25 cellular contexts compared by ENCODE assay signal in the genomic region with DNA sequence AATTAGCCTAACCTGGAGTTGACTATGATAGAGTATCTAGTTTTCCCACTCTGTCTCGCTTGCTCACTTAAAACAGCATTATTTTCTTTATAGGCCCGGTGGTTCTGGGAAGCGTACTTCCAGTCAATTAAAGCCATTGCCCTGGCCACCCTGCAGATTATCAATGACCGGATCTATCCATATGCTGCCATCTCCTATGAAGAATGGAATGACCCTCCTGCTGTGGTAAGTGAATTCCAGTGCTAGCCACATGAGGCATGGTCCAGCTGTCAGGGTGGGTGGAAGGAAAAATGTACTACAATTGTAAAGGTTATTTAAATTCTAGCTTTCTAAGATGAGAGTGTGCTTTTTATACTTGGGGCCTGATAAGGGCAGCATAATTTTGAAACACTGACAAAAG.
DNase-seq lines count a peak whose midpoint lies in the region; ATAC-seq and TF ChIP-seq lines count a peak whose summit lies in the region.
"Had no signal": no experiment of that assay in that cellular context is flagged by ENCODE, and none has a peak within 500 bp of the region (broad histone marks: within the 10 kb centered on the region; RNA-seq: fewer than 3 reads in every experiment).

No MANE protein-coding gene starts in this region.

- H2BK20ac ChIP-seq in IMR-90 (ENCODE audit: low read depth, low read length), result no peak overlapping the region

- no peak overlapping the region for H3K56ac ChIP-seq in IMR-90 (ENCODE audit: extremely low read depth, insufficient read depth, low read length)

- no peak overlapping the region for H4K91ac ChIP-seq in IMR-90 (ENCODE audit: insufficient read depth, low read depth, low read length)

- no peaks in the 10 kb centered on the region; a peak in 1 of 4 replicates for H3K79me1 ChIP-seq in IMR-90 (ENCODE audit: low read depth in 1 of 2, low read length in 2 of 2)

- TF ChIP-seq RAD21 in IMR-90 (IDR thresholded peaks at IDR 0.05; ENCODE audit: low read length), result no peak

- in situ Hi-C loops in IMR-90 (cut with MboI; ENCODE audit: low sequenced_read_pairs), result no loop called here

- no peak for DNase-seq in IMR-90
- peak; percentile 43 for DNase-seq in adipocyte (ENCODE audit: low read depth)
- DNase-seq in iPS-NIHi11 (ENCODE audit: low spot score), result peak; percentile 26
- DNase-seq in SHP77 (lab: John Stamatoyannopoulos, UW), result no peak
- no peak for DNase-seq in activated gamma-delta T cell (lab: John Stamatoyannopoulos, UW)
- DNase-seq: activated CD4-positive, alpha-beta memory T cell treated with anti-CD3 and anti-CD28 coated beads, Interleukin-2, amount 10 ng/mL, durations not matched to agents 7 days and 5 days; activated CD4-positive, alpha-beta T cell treated with anti-CD3 and anti-CD28 coated beads for 1 hour; aorta; DND-41; islet precursor cell; left ventricle myocardium superior; natural killer cell; NCI-H1105; NCI-H2029; NCI-H226; NCI-H748 treated with DMSO at 0.1 percent for 48 hours; posterior cingulate gyrus; stimulated activated naive B cell treated with anti-CD40 and anti-IgM and Interleukin-4, amounts not matched to agents 10 μg/mL and 1 μg/mL and 100 μg/mL, for 72 hours; T-helper 17 cell; upper lobe of right lung had no signal

- H2AK5ac ChIP-seq in IMR-90 (ENCODE audit: low read depth, low read length), result no peak overlapping the region

- no peaks in the 10 kb centered on the region for H3K27me3 ChIP-seq in IMR-90 (ENCODE audit: control insufficient read depth, insufficient read depth, low read length)
- no peaks in the 10 kb centered on the region for H3K27me3 ChIP-seq in adipocyte (replicated peaks; ENCODE audit: control insufficient read depth, insufficient read depth, low read length)
- H3K27me3 ChIP-seq: upper lobe of right lung had no signal

- no peak overlapping the region for H2BK5ac ChIP-seq in IMR-90 (ENCODE audit: low read depth, low read length, poor library complexity, severe bottlenecking)

- H3K4ac ChIP-seq in IMR-90 (ENCODE audit: low read depth, low read length), result no peak overlapping the region

- 60% methylated on average over 1 of the region's 4 CpGs; no CpG with 5 or more reads in 1 of the 2 experiments for WGBS in IMR-90 (ENCODE audit: extremely low coverage in 2 of 2, insufficient read length in 1 of 2), 2 experiments

- H2BK120ac ChIP-seq in IMR-90 (ENCODE audit: low read depth, low read length), result no peak overlapping the region

- no peak overlapping the region for H3K27ac ChIP-seq in IMR-90 (ENCODE audit: insufficient read depth, low read length)
- H3K27ac ChIP-seq: C4-2B, upper lobe of right lung had no signal

- H3K14ac ChIP-seq in IMR-90 (replicated peaks; ENCODE audit: low read depth, low read length), result no peak overlapping the region

- dilution Hi-C loops in IMR-90 (cut with HindIII; ENCODE audit: low sequenced_read_pairs, unreplicated experiment), result no loop called here

- no peaks in the 10 kb centered on the region for H3K4me1 ChIP-seq in IMR-90 (ENCODE audit: control insufficient read depth, insufficient read depth, low read length)
- H3K4me1 ChIP-seq in adipocyte (ENCODE audit: control insufficient read depth, insufficient read depth, low read length), result peaks cover 10% of the 10 kb centered on the region
- H3K4me1 ChIP-seq: upper lobe of right lung had no signal

- ATAC-seq in IMR-90 (ENCODE audit: low read depth) (peak; percentile 37), HG03175 (IDR thresholded peaks at IDR 0.05; ENCODE audit: unreplicated experiment) (no peak), GM21786 (IDR thresholded peaks at IDR 0.05; ENCODE audit: unreplicated experiment) (no peak)
- ATAC-seq: activated naive CD4-positive, alpha-beta T cell treated with anti-CD3 and anti-CD28 coated beads, Interleukin-2, amount 50 U/mL, for 72 hours; left ventricle myocardium superior; natural killer cell; sciatic nerve; stimulated activated naive B cell treated with anti-CD40 and anti-IgM and Interleukin-4, amounts not matched to agents 10 μg/mL and 1 μg/mL and 100 μg/mL, for 72 hours; T-helper 17 cell; upper lobe of right lung had no signal

- H3K9me1 ChIP-seq in IMR-90 (ENCODE audit: insufficient read depth, low read length), result peaks cover 3% of the 10 kb centered on the region; the same call in 1 of the 2 replicates

- no peak overlapping the region for H3K4me2 ChIP-seq in IMR-90 (ENCODE audit: low read depth, low read length)

- no peak overlapping the region for H4K8ac ChIP-seq in IMR-90 (ENCODE audit: low read depth in 2 of 2, low read length in 2 of 2)

- H4K20me1 ChIP-seq in IMR-90 (ENCODE audit: insufficient read depth, low read length), result no peaks in the 10 kb centered on the region

- H3K23ac ChIP-seq in IMR-90 (ENCODE audit: low read depth, low read length), result no peak overlapping the region

- H2AK9ac ChIP-seq in IMR-90 (replicated peaks; ENCODE audit: low read depth, low read length, poor library complexity), result no peak overlapping the region

- no TSS peak for BruUV-seq in IMR-90 (replicated peaks; lab: Mats Ljungman, UMichigan)

- H3K36me3 ChIP-seq in IMR-90 (ENCODE audit: control insufficient read depth, insufficient read depth, low read length) (no peaks in the 10 kb centered on the region), adipocyte (ENCODE audit: control insufficient read depth, insufficient read depth, low read length, severe bottlenecking) (peaks cover 7% of the 10 kb centered on the region)

- CTCF ChIA-PET in IMR-90 (lab: Yijun Ruan, JAX), result interaction anchor here (1.0 kb wide), 1 partner anchor 311 kb away, joined by 5 read pairs; no protein-coding TSS in a partner anchor

- no peak overlapping the region for H2BK15ac ChIP-seq in IMR-90 (ENCODE audit: low read depth, low read length)

- H3K9ac ChIP-seq in IMR-90 (ENCODE audit: low read depth, low read length), result no peak overlapping the region
- H3K9ac ChIP-seq in adipocyte (ENCODE audit: low read length), result no peak overlapping the region

- H4K5ac ChIP-seq in IMR-90 (ENCODE audit: low read depth, low read length), result no peak overlapping the region

- POLR2A ChIA-PET in IMR-90 (lab: Charles Lee; ENCODE audit: unreplicated experiment), result no interaction called here

- TF ChIP-seq CTCF in IMR-90 (conservative IDR thresholded peaks at IDR 0.05; ENCODE audit: low read depth, low read length), result no peak

- no peaks in the 10 kb centered on the region for H3K9me3 ChIP-seq in IMR-90 (ENCODE audit: control insufficient read depth, insufficient read depth, low read length)
- H3K9me3 ChIP-seq in adipocyte (ENCODE audit: control insufficient read depth, low read length), result no peaks in the 10 kb centered on the region
- H3K9me3 ChIP-seq: upper lobe of right lung had no signal

- H3K4me3 ChIP-seq in IMR-90 (ENCODE audit: insufficient read depth, low read depth, low read length) (no peak overlapping the region), adipocyte (ENCODE audit: low read length) (no peak overlapping the region)
- H3K4me3 ChIP-seq: upper lobe of right lung had no signal

- TF ChIP-seq POLR2A in IMR-90 (IDR thresholded peaks at IDR 0.05; ENCODE audit: low read depth, low read length), result no peak

- intact Hi-C loops in IMR-90 (cut with micrococcal nuclease), result no loop called here

- H3K18ac ChIP-seq in IMR-90 (ENCODE audit: low read depth, low read length), result no peak overlapping the region

- H2AFZ ChIP-seq in IMR-90 (replicated peaks; ENCODE audit: low read length, poor library complexity), result no peak overlapping the region

TF ChIP-seq in IMR-90, 13 proteins besides CTCF, POLR2A, EP300 and RAD21:
- no peak for TF ChIP-seq MXI1 (IDR thresholded peaks at IDR 0.05; ENCODE audit: borderline replicate concordance, low read depth, low read length)
- TF ChIP-seq RCOR1 (IDR thresholded peaks at IDR 0.05; ENCODE audit: insufficient replicate concordance, low read length), result no peak
- TF ChIP-seq FOS (IDR thresholded peaks at IDR 0.05; ENCODE audit: low read depth, low read length), result no peak
- no peak for TF ChIP-seq MAFK (IDR thresholded peaks at IDR 0.05; ENCODE audit: low read depth, low read length)
- TF ChIP-seq, protein P1, sequence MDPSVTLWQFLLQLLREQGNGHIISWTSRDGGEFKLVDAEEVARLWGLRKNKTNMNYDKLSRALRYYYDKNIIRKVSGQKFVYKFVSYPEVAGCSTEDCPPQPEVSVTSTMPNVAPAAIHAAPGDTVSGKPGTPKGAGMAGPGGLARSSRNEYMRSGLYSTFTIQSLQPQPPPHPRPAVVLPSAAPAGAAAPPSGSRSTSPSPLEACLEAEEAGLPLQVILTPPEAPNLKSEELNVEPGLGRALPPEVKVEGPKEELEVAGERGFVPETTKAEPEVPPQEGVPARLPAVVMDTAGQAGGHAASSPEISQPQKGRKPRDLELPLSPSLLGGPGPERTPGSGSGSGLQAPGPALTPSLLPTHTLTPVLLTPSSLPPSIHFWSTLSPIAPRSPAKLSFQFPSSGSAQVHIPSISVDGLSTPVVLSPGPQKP (IDR thresholded peaks at IDR 0.05; ENCODE audit: borderline replicate concordance, low read depth, low read length), result no peak
- no peak for TF ChIP-seq CHD1 (IDR thresholded peaks at IDR 0.05; ENCODE audit: low read depth, low read length)
- no peak for TF ChIP-seq CEBPB (IDR thresholded peaks at IDR 0.05; ENCODE audit: low read depth, low read length)
- TF ChIP-seq SMC3 (IDR thresholded peaks at IDR 0.05; ENCODE audit: low read depth, low read length), result no peak
- TF ChIP-seq MAZ (IDR thresholded peaks at IDR 0.05; ENCODE audit: borderline replicate concordance, low read depth, low read length), result no peak
- no peak for TF ChIP-seq NFE2L2 (IDR thresholded peaks at IDR 0.05; ENCODE audit: low read depth, low read length)
- no peak for TF ChIP-seq BHLHE40 (IDR thresholded peaks at IDR 0.05; ENCODE audit: low read depth, low read length)
- TF ChIP-seq USF2 (IDR thresholded peaks at IDR 0.05; ENCODE audit: low read depth, low read length), result no peak
- no peak for TF ChIP-seq RFX5 (IDR thresholded peaks at IDR 0.05; ENCODE audit: low read depth, low read length)

Comparison
In these comparisons a context has a peak if more than half of its experiments do, and no peak if none do; other contexts are left out.
1. DNase-seq: peak in adipocyte (single experiment) and iPS-NIHi11 (single experiment); none in IMR-90 (single experiment), SHP77 (0 of 2) and activated gamma-delta T cell (single experiment).